11 cellular contexts compared by ENCODE assay signal in the genomic region with DNA sequence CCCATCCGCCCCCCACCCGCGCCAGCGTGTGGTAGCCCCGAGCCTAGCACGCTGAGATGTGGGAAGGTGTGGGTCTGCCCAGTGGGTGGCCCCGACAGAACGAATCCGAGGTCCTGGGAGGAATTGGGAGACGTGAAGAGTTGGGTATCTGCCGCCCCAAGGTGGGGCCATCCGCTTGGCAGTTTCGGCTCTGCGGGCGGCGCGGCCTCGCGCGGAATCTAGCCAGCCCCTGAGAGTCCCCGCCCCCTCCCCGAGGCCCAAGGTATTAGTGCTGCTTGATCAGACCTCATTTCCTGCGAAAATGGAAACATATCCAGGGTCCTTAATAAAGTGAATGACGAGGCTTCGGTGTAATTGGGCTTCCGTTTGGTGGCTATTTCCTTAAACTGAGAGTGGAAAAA. TPM values are rescaled to one million over a fixed set of nuclear protein-coding genes. Genes with fewer than 3 reads are reported as not detected.
DNase-seq lines count a peak whose midpoint lies in the region; ATAC-seq and TF ChIP-seq lines count a peak whose summit lies in the region.
"Had no signal": no experiment of that assay in that cellular context is flagged by ENCODE, and none has a peak within 500 bp of the region (broad histone marks: within the 10 kb centered on the region; RNA-seq: fewer than 3 reads in every experiment).

No MANE protein-coding gene starts in this region.

- no peak overlapping the region for H3K18ac ChIP-seq in IMR-90 (ENCODE audit: low read depth, low read length)

- BruUV-seq in IMR-90 (replicated peaks; lab: Mats Ljungman, UMichigan), result no TSS peak

- H3K27me3 Mint-ChIP-seq in CD8-positive, alpha-beta memory T cell, result peaks cover 72 to 83% of the 10 kb centered on the region in 2 donors
- H3K27me3 Mint-ChIP-seq in activated naive CD8-positive, alpha-beta T cell, result peaks cover 52% of the 10 kb centered on the region
- peaks cover 98% of the 10 kb centered on the region for H3K27me3 Mint-ChIP-seq in nephron (ENCODE audit: low read depth)

- ATAC-seq in IMR-90 (ENCODE audit: low read depth) (no peak), GM19452 (IDR thresholded peaks at IDR 0.05; ENCODE audit: unreplicated experiment) (no peak), gastroesophageal sphincter (no peak)
- ATAC-seq: mucosa of descending colon had no signal

- H2BK120ac ChIP-seq in IMR-90 (ENCODE audit: low read depth, low read length), result no peak overlapping the region

- intact Hi-C loops in IMR-90 (cut with micrococcal nuclease), result no loop called here

- no peaks in the 10 kb centered on the region for H3K36me3 Mint-ChIP-seq in CD8-positive, alpha-beta memory T cell
- H3K36me3 Mint-ChIP-seq in activated naive CD8-positive, alpha-beta T cell, result no peaks in the 10 kb centered on the region
- no peaks in the 10 kb centered on the region for H3K36me3 Mint-ChIP-seq in nephron (ENCODE audit: low read depth)

- no peak overlapping the region for H3K4me3 ChIP-seq in CD8-positive, alpha-beta memory T cell (ENCODE audit: low read length)
- H3K4me3 ChIP-seq in IMR-90 (ENCODE audit: insufficient read depth, low read depth, low read length) (no peak overlapping the region), gastroesophageal sphincter (no peak overlapping the region)
- H3K4me3 ChIP-seq: mucosa of descending colon had no signal

- H3K9ac ChIP-seq in IMR-90 (ENCODE audit: low read depth, low read length), result no peak overlapping the region

- peaks cover 21% of the 10 kb centered on the region for H4K20me1 ChIP-seq in IMR-90 (ENCODE audit: insufficient read depth, low read length)

- H2BK15ac ChIP-seq in IMR-90 (ENCODE audit: low read depth, low read length), result no peak overlapping the region

- no peak overlapping the region for H3K14ac ChIP-seq in IMR-90 (replicated peaks; ENCODE audit: low read depth, low read length)

- H3K27me3 ChIP-seq in CD8-positive, alpha-beta memory T cell (ENCODE audit: insufficient read depth, low read length, poor library complexity, severe bottlenecking), result peaks cover 80% of the 10 kb centered on the region
- H3K27me3 ChIP-seq in IMR-90 (ENCODE audit: control insufficient read depth, insufficient read depth, low read length), result peaks cover 77% of the 10 kb centered on the region
- peaks cover 100% of the 10 kb centered on the region for H3K27me3 ChIP-seq in gastroesophageal sphincter
- H3K27me3 ChIP-seq: SJCRH30 had no signal

- CTCF ChIA-PET in CD8-positive, alpha-beta memory T cell (lab: Charles Lee), result interaction anchor here (1.1 to 6.8 kb wide), 5 partner anchors 20 to 355 kb away, joined by 3 to 69 read pairs (median 32); no protein-coding TSS in a partner anchor
- CTCF ChIA-PET in IMR-90 (lab: Yijun Ruan, JAX), result interaction anchor here (1.0 kb wide), 1 partner anchor 251 kb away, joined by 5 read pairs; no protein-coding TSS in a partner anchor

- no peak overlapping the region for H3K27ac ChIP-seq in CD8-positive, alpha-beta memory T cell (ENCODE audit: low read depth, low read length)
- H3K27ac ChIP-seq in IMR-90 (ENCODE audit: insufficient read depth, low read length) (no peak overlapping the region), gastroesophageal sphincter (no peak overlapping the region)
- H3K27ac ChIP-seq: coronary artery, SJCRH30 had no signal

- H2AK5ac ChIP-seq in IMR-90 (ENCODE audit: low read depth, low read length), result no peak overlapping the region

- TF ChIP-seq CTCF in IMR-90 (conservative IDR thresholded peaks at IDR 0.05; ENCODE audit: low read depth, low read length) (no peak), nephron (IDR thresholded peaks at IDR 0.05; ENCODE audit: unreplicated experiment in 3 of 3) (no peak), gastroesophageal sphincter (IDR thresholded peaks at IDR 0.05) (no peak)

- no peak overlapping the region for H2BK20ac ChIP-seq in IMR-90 (ENCODE audit: low read depth, low read length)

- H3K27ac Mint-ChIP-seq in CD8-positive, alpha-beta memory T cell, result peak overlapping the region in 3 of 8 donors; percentile 22 to 56 (median 55)
- H3K27ac Mint-ChIP-seq in activated naive CD8-positive, alpha-beta T cell, result no peak overlapping the region
- H3K27ac Mint-ChIP-seq in nephron, result no peak overlapping the region

- TF ChIP-seq POLR2A in IMR-90 (IDR thresholded peaks at IDR 0.05; ENCODE audit: low read depth, low read length), result no peak
- TF ChIP-seq POLR2A in gastroesophageal sphincter (IDR thresholded peaks at IDR 0.05), result no peak

- H3K79me1 ChIP-seq in IMR-90 (ENCODE audit: low read depth in 1 of 2, low read length in 2 of 2), result no peaks in the 10 kb centered on the region

- H2AK9ac ChIP-seq in IMR-90 (replicated peaks; ENCODE audit: low read depth, low read length, poor library complexity), result no peak overlapping the region

- TF ChIP-seq RAD21 in IMR-90 (IDR thresholded peaks at IDR 0.05; ENCODE audit: low read length), result no peak

- no peak overlapping the region for H4K5ac ChIP-seq in IMR-90 (ENCODE audit: low read depth, low read length)

- H3K9me1 ChIP-seq in IMR-90 (ENCODE audit: insufficient read depth, low read length), result no peaks in the 10 kb centered on the region

- TF ChIP-seq EP300 in gastroesophageal sphincter (IDR thresholded peaks at IDR 0.05), result no peak

- H3K9me3 ChIP-seq in CD8-positive, alpha-beta memory T cell (ENCODE audit: low read length), result no peaks in the 10 kb centered on the region
- peaks cover 2% of the 10 kb centered on the region; the same call in 1 of the 2 replicates for H3K9me3 ChIP-seq in IMR-90 (ENCODE audit: control insufficient read depth, insufficient read depth, low read length)
- H3K9me3 ChIP-seq in gastroesophageal sphincter, result no peaks in the 10 kb centered on the region
- H3K9me3 ChIP-seq: mucosa of descending colon, SJCRH30 had no signal

- H3K4me3 Mint-ChIP-seq in CD8-positive, alpha-beta memory T cell, result peak overlapping the region in 6 of 7 donors; percentile 32 to 64 (median 38)
- peak overlapping the region; percentile 74 for H3K4me3 Mint-ChIP-seq in activated naive CD8-positive, alpha-beta T cell
- peak overlapping the region; percentile 59 to 69 (median 60) for H3K4me3 Mint-ChIP-seq in nephron

- H2BK5ac ChIP-seq in IMR-90 (ENCODE audit: low read depth, low read length, poor library complexity, severe bottlenecking), result no peak overlapping the region

- no peak overlapping the region for H2AFZ ChIP-seq in IMR-90 (replicated peaks; ENCODE audit: low read length, poor library complexity)

- H4K91ac ChIP-seq in IMR-90 (ENCODE audit: insufficient read depth, low read depth, low read length), result no peak overlapping the region

- DNase-seq in CD8-positive, alpha-beta memory T cell, result no peak
- DNase-seq in IMR-90 (no peak), kidney tubule cell (ENCODE audit: low spot score) (no peak)
- DNase-seq: mucosa of descending colon, SJCRH30 had no signal

- peaks cover 40% of the 10 kb centered on the region for H3K4me1 ChIP-seq in CD8-positive, alpha-beta memory T cell (ENCODE audit: insufficient read depth, low read length)
- H3K4me1 ChIP-seq in IMR-90 (ENCODE audit: control insufficient read depth, insufficient read depth, low read length) (no peaks in the 10 kb centered on the region), gastroesophageal sphincter (peaks cover 0 to 49% (median 18%) of the 10 kb centered on the region in 3 donors)

- H3K4me1 Mint-ChIP-seq in CD8-positive, alpha-beta memory T cell, result peaks cover 28 to 50% (median 40%) of the 10 kb centered on the region in 3 donors
- H3K4me1 Mint-ChIP-seq in activated naive CD8-positive, alpha-beta T cell (ENCODE audit: low read depth), result peaks cover 33% of the 10 kb centered on the region
- peaks cover 36% of the 10 kb centered on the region for H3K4me1 Mint-ChIP-seq in nephron

- no peak overlapping the region for H3K56ac ChIP-seq in IMR-90 (ENCODE audit: extremely low read depth, insufficient read depth, low read length)

- POLR2A ChIA-PET in CD8-positive, alpha-beta memory T cell (lab: Charles Lee), result no interaction called here
- POLR2A ChIA-PET in IMR-90 (lab: Charles Lee; ENCODE audit: unreplicated experiment), result no interaction called here

- dilution Hi-C loops in IMR-90 (cut with HindIII; ENCODE audit: low sequenced_read_pairs, unreplicated experiment), result no loop called here

- peak overlapping the region; percentile 42; the same call in 1 of the 2 replicates for H3K23ac ChIP-seq in IMR-90 (ENCODE audit: low read depth, low read length)

- no peaks in the 10 kb centered on the region for H3K36me3 ChIP-seq in CD8-positive, alpha-beta memory T cell (ENCODE audit: insufficient read depth, low read length)
- H3K36me3 ChIP-seq in IMR-90 (ENCODE audit: control insufficient read depth, insufficient read depth, low read length) (no peaks in the 10 kb centered on the region), gastroesophageal sphincter (no peaks in the 10 kb centered on the region)
- H3K36me3 ChIP-seq: SJCRH30 had no signal

- H4K8ac ChIP-seq in IMR-90 (ENCODE audit: low read depth in 2 of 2, low read length in 2 of 2), result no peak overlapping the region

- no peak overlapping the region for H3K4me2 ChIP-seq in IMR-90 (ENCODE audit: low read depth, low read length)

- H3K9me3 Mint-ChIP-seq in CD8-positive, alpha-beta memory T cell, result peaks cover 0 to 1% (median 0%) of the 10 kb centered on the region in 5 donors
- H3K9me3 Mint-ChIP-seq in activated naive CD8-positive, alpha-beta T cell (ENCODE audit: low read depth), result no peaks in the 10 kb centered on the region
- no peaks in the 10 kb centered on the region for H3K9me3 Mint-ChIP-seq in nephron

- no CpG with 5 or more reads among the region's 26 CpGs for WGBS in IMR-90 (ENCODE audit: extremely low coverage in 2 of 2, insufficient read length in 1 of 2), 2 experiments
- 0 to 10% methylated on average over 2 of the region's 26 CpGs for WGBS in gastroesophageal sphincter (ENCODE audit: low coverage in 1 of 2), 2 donors

- in situ Hi-C loops in IMR-90 (cut with MboI; ENCODE audit: low sequenced_read_pairs), result loop anchor here (10.0 kb wide), 1 partner anchor 229 kb away; no protein-coding TSS in a partner anchor

- H3K4ac ChIP-seq in IMR-90 (ENCODE audit: low read depth, low read length), result no peak overlapping the region

TF ChIP-seq in IMR-90, 13 proteins besides CTCF, POLR2A, EP300 and RAD21 (continues in another document):
- TF ChIP-seq ELK1 (IDR thresholded peaks at IDR 0.05; ENCODE audit: borderline replicate concordance, low read depth, low read length), result no peak
- no peak for TF ChIP-seq CHD1 (IDR thresholded peaks at IDR 0.05; ENCODE audit: low read depth, low read length)

RNA-seq across cellular contexts. Expression of gene LBX1, which starts 13.1 kb away (rescaled TPM):
- total RNA-seq in CD8-positive, alpha-beta memory T cell, result not detected
- polyA plus RNA-seq in CD8-positive, alpha-beta memory T cell, result not detected
- total RNA-seq in IMR-90 (2012; rRNA removed) (not detected in 2 replicates), gastroesophageal sphincter (not detected)
- not detected in 2 replicates for polyA plus RNA-seq in IMR-90 (2012; rRNA removed)
- polyA plus RNA-seq in IMR-90 (2012; cell fraction: cytosol; rRNA removed), result not detected in 2 replicates
- polyA plus RNA-seq in IMR-90 (2012; cell fraction: nucleus; rRNA removed; ENCODE audit: low replicate concordance), result not detected in 2 replicates
- total RNA-seq: mucosa of descending colon, temporal lobe had no signal
